In genomic region chr10:33509231-33509871, GRCh38 we compare ENCODE assay signal across 1 cellular context.
A peak's percentile ranks its signal among the peaks of the same experiment; 100 is the strongest.
TF ChIP-seq lines count a peak whose summit lies in the region.

No MANE protein-coding gene starts in this region.

TF ChIP-seq in A549, 52 proteins besides CTCF, POLR2A, EP300 and RAD21 (continued from another document):
- TF ChIP-seq PHF8 (IDR thresholded peaks at IDR 0.05; ENCODE audit: borderline replicate concordance, low read depth) (no peak), EHF (CRISPR knock-in tag; IDR thresholded peaks at IDR 0.05) (no peak), HOXB5 (CRISPR knock-in tag; IDR thresholded peaks at IDR 0.05) (peak; percentile 76; the same call in 1 of the 2 replicates), PBX3 (IDR thresholded peaks at IDR 0.05) (no peak), EHMT2 (IDR thresholded peaks at IDR 0.05; ENCODE audit: low read depth) (no peak), GATA3 (IDR thresholded peaks at IDR 0.05; ENCODE audit: borderline replicate concordance) (peak; percentile 72; the same call in 1 of the 2 replicates), MAZ (IDR thresholded peaks at IDR 0.05; ENCODE audit: borderline replicate concordance, low read depth, low read length) (no peak), MYC (IDR thresholded peaks at IDR 0.05; ENCODE audit: borderline replicate concordance, low read length) (no peak), SMC3 (IDR thresholded peaks at IDR 0.05) (no peak), TFCP2L1 (CRISPR knock-in tag; IDR thresholded peaks at IDR 0.05) (no peak), ELK1 (IDR thresholded peaks at IDR 0.05; ENCODE audit: low read depth, low read length) (no peak), HOXA7 (CRISPR knock-in tag; IDR thresholded peaks at IDR 0.05) (no peak), ZFP36 (IDR thresholded peaks at IDR 0.05; ENCODE audit: borderline replicate concordance, partially characterized antibody) (no peak), JUN (IDR thresholded peaks at IDR 0.05) (no peak), RNF2 (IDR thresholded peaks at IDR 0.05; ENCODE audit: borderline replicate concordance, low read depth) (no peak), JUNB (IDR thresholded peaks at IDR 0.05) (peak; percentile 67), CBX8 (IDR thresholded peaks at IDR 0.05) (no peak), ZSCAN20 (CRISPR knock-in tag; IDR thresholded peaks at IDR 0.05) (no peak), NPAS2 (CRISPR knock-in tag; IDR thresholded peaks at IDR 0.05; ENCODE audit: borderline replicate concordance) (no peak), ZC3H11A (IDR thresholded peaks at IDR 0.05) (no peak), RARB (CRISPR knock-in tag; IDR thresholded peaks at IDR 0.05) (no peak), MAFK (IDR thresholded peaks at IDR 0.05; ENCODE audit: partially characterized antibody) (peak; percentile 19), TP53 (CRISPR knock-in tag; IDR thresholded peaks at IDR 0.05) (no peak), POLR2AphosphoS2 (conservative IDR thresholded peaks at IDR 0.05; ENCODE audit: low read length) (no peak), HES2 (IDR thresholded peaks at IDR 0.05) (no peak), ZNF302 (CRISPR knock-in tag; IDR thresholded peaks at IDR 0.05) (no peak), MAX (IDR thresholded peaks at IDR 0.05) (no peak), SREBF2 (IDR thresholded peaks at IDR 0.05) (no peak), KDM5A (IDR thresholded peaks at IDR 0.05) (no peak), CHD4 (IDR thresholded peaks at IDR 0.05; ENCODE audit: borderline replicate concordance) (no peak), ATOH8 (CRISPR knock-in tag; IDR thresholded peaks at IDR 0.05; ENCODE audit: low read depth) (no peak), CHD2 (IDR thresholded peaks at IDR 0.05; ENCODE audit: low read length, partially characterized antibody) (no peak), CEBPB (IDR thresholded peaks at IDR 0.05) (no peak), BCL3 (IDR thresholded peaks at IDR 0.05) (no peak), BHLHE40 (IDR thresholded peaks at IDR 0.05; ENCODE audit: low read depth, low read length) (no peak), NR3C1 (IDR thresholded peaks at IDR 0.05) (no peak), HDAC2 (IDR thresholded peaks at IDR 0.05) (no peak), HMGXB4 (CRISPR knock-in tag; IDR thresholded peaks at IDR 0.05; ENCODE audit: borderline replicate concordance) (no peak), E2F6 (IDR thresholded peaks at IDR 0.05; ENCODE audit: borderline replicate concordance, low read depth) (no peak), KDM1A (IDR thresholded peaks at IDR 0.05; ENCODE audit: low read depth) (no peak)
